1 cellular context compared by ENCODE assay signal in genomic region chr9:134319306-134320194, GRCh38.
TF ChIP-seq lines count a peak whose summit lies in the region.

No MANE protein-coding gene starts in this region.

TF ChIP-seq in GM23338, 12 proteins besides CTCF, POLR2A, EP300 and RAD21 (continued from another document):
- no peak for TF ChIP-seq ZNF462 (CRISPR knock-in tag; IDR thresholded peaks at IDR 0.05)
- no peak for TF ChIP-seq JUNB (IDR thresholded peaks at IDR 0.05; ENCODE audit: unreplicated experiment)
- no peak for TF ChIP-seq EZH2phosphoT487 (IDR thresholded peaks at IDR 0.05; ENCODE audit: unreplicated experiment)
- TF ChIP-seq ZNF331 (CRISPR knock-in tag; IDR thresholded peaks at IDR 0.05; ENCODE audit: low read depth) = no peak
- no peak for TF ChIP-seq CREB1 (CRISPR knock-in tag; IDR thresholded peaks at IDR 0.05; ENCODE audit: low read depth)
